Comparison of ENCODE assay signal across 1 cellular context in genomic region chr1:54278941-54279422, GRCh38.
TF ChIP-seq lines count a peak whose summit lies in the region.

No MANE protein-coding gene starts in this region.

TF ChIP-seq in H1, 55 proteins besides CTCF, POLR2A, EP300 and RAD21 (continued from another document):
- TF ChIP-seq NRF1 (IDR thresholded peaks at IDR 0.05; ENCODE audit: low read depth, low read length) (no peak), RBBP5 (IDR thresholded peaks at IDR 0.05; ENCODE audit: borderline replicate concordance, low read depth, low read length) (no peak), KDM1A (IDR thresholded peaks at IDR 0.05; ENCODE audit: borderline replicate concordance, low read length) (no peak), ZNF274 (IDR thresholded peaks at IDR 0.05; ENCODE audit: borderline replicate concordance, extremely low read depth, low read length) (no peak), CEBPB (IDR thresholded peaks at IDR 0.05; ENCODE audit: low read depth, low read length) (no peak)
